ENCODE assay signal across 8 cellular contexts in genomic region chr9:87684627-87685204, GRCh38. TPM values are rescaled to one million over a fixed set of nuclear protein-coding genes. Genes with fewer than 3 reads are reported as not detected.
DNase-seq lines count a peak whose midpoint lies in the region; ATAC-seq and TF ChIP-seq lines count a peak whose summit lies in the region.

No MANE protein-coding gene starts in this region.

- H3K9me3 ChIP-seq in OCI-LY3 (ENCODE audit: insufficient read depth, low read length) = no peaks in the 10 kb centered on the region
- H3K9me3 ChIP-seq in osteoblast (ENCODE audit: low read depth, low read length) = no peaks in the 10 kb centered on the region

- H3K27me3 ChIP-seq in OCI-LY3 (ENCODE audit: low read depth, low read length) = no peaks in the 10 kb centered on the region
- no peaks in the 10 kb centered on the region for H3K27me3 ChIP-seq in osteoblast (ENCODE audit: insufficient read depth, low read length)

- H3K4me3 ChIP-seq in GM12865 (ENCODE audit: low read depth, low read length) (no peak overlapping the region), OCI-LY3 (ENCODE audit: low read length) (no peak overlapping the region), fibroblast of mammary gland (ENCODE audit: control insufficient read depth, low read depth, low read length) (no peak overlapping the region), osteoblast (ENCODE audit: insufficient read depth, low read length) (no peak overlapping the region)

- ATAC-seq in GM19324 (IDR thresholded peaks at IDR 0.05; ENCODE audit: low FRiP score, unreplicated experiment) (no peak), HG03196 (IDR thresholded peaks at IDR 0.05; ENCODE audit: unreplicated experiment) (no peak), GM21526 (IDR thresholded peaks at IDR 0.05; ENCODE audit: low FRiP score, unreplicated experiment) (no peak), HG03354 (IDR thresholded peaks at IDR 0.05; ENCODE audit: poor library complexity, severe bottlenecking, unreplicated experiment) (no peak)

- no peak for DNase-seq in GM12865 (ENCODE audit: low read depth)
- DNase-seq in fibroblast of mammary gland (ENCODE audit: low read depth) = peak; percentile 54
- peak; percentile 92 for DNase-seq in osteoblast (ENCODE audit: insufficient read length, low spot score, missing footprints)

- no peak overlapping the region for H3K9ac ChIP-seq in OCI-LY3 (ENCODE audit: low read length)

- H3K27ac ChIP-seq in OCI-LY3 (ENCODE audit: low read length) (no peak overlapping the region), osteoblast (ENCODE audit: low read depth, low read length) (no peak overlapping the region)

- H3K4me1 ChIP-seq in OCI-LY3 (ENCODE audit: low read length) (no peaks in the 10 kb centered on the region), osteoblast (ENCODE audit: insufficient read depth, low read length) (peaks cover 17% of the 10 kb centered on the region)

- H4K20me1 ChIP-seq in OCI-LY3 (ENCODE audit: insufficient read depth, low read length) (no peaks in the 10 kb centered on the region), osteoblast (ENCODE audit: insufficient read depth, low read length) (no peaks in the 10 kb centered on the region)

- H3K36me3 ChIP-seq in OCI-LY3 (replicated peaks; ENCODE audit: low read depth, low read length) (no peaks in the 10 kb centered on the region), osteoblast (ENCODE audit: insufficient read depth, low read length) (no peaks in the 10 kb centered on the region)

- H3K79me2 ChIP-seq in OCI-LY3 (ENCODE audit: low read length) (no peaks in the 10 kb centered on the region), osteoblast (ENCODE audit: insufficient read depth, low read length) (no peaks in the 10 kb centered on the region)

- peak; percentile 55 for TF ChIP-seq CTCF in GM12865 (IDR thresholded peaks at IDR 0.05; ENCODE audit: insufficient read depth, low read depth, low read length, missing control alignments)
- TF ChIP-seq CTCF in OCI-LY3 (IDR thresholded peaks at IDR 0.05; ENCODE audit: low read depth, low read length) = peak; percentile 55
- peak; percentile 73 for TF ChIP-seq CTCF in fibroblast of mammary gland (conservative IDR thresholded peaks at IDR 0.05; ENCODE audit: control insufficient read depth, insufficient read depth, low read depth, low read length)
- TF ChIP-seq CTCF in osteoblast (IDR thresholded peaks at IDR 0.05; ENCODE audit: extremely low read depth, low read depth, low read length) = peak; percentile 84

- no peak overlapping the region for H2AFZ ChIP-seq in OCI-LY3 (ENCODE audit: low read depth, low read length)
- H2AFZ ChIP-seq in osteoblast (ENCODE audit: low read length) = peak overlapping the region; percentile 44

- H3K4me2 ChIP-seq in OCI-LY3 (ENCODE audit: low read length) (no peak overlapping the region), osteoblast (ENCODE audit: insufficient read depth, low read length) (peak overlapping the region; percentile 31)

RNA-seq across cellular contexts. Expression of gene CTSL, which starts 41.2 kb away (rescaled TPM):
- 384 and 396 TPM in 2 replicates for total RNA-seq in osteoblast
